ENCODE assay signal across 23 cellular contexts in the genomic region with DNA sequence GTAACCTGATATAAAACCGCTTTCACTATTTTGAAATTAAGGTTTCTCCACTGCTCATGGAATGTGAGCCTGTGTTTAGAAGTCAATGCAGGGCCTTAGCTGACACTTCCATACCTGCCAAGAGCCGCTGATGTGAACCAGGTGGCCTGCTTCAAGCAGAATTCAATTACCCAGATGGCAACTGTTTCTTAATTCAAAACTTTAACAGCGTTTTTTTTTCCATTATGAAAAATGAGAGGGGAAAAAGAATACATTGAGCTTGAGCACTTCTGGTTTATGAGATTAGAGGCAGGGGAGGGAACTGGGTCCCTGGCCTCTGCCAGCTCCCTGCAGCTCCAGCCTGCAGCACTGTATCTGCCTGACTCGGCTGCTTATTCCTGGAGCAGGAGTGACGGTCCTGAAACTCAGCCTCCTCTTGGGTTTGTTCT. TPM values are rescaled to one million over a fixed set of nuclear protein-coding genes. Genes with fewer than 3 reads are reported as not detected.
DNase-seq lines count a peak whose midpoint lies in the region; ATAC-seq, FAIRE-seq and TF ChIP-seq lines count a peak whose summit lies in the region.
"Had no signal": no experiment of that assay in that cellular context is flagged by ENCODE, and none has a peak within 500 bp of the region (broad histone marks: within the 10 kb centered on the region; RNA-seq: fewer than 3 reads in every experiment).

No MANE protein-coding gene starts in this region.

- intact Hi-C loops in HepG2 (cut with micrococcal nuclease; ENCODE audit: unreplicated experiment) (no loop called here), right lobe of liver (cut with DNase I) (loop anchor here (5.0 to 10.0 kb wide), 2 partner anchors 117 to 119 kb away; no protein-coding TSS in a partner anchor), left ventricle myocardium inferior (cut with micrococcal nuclease) (no loop called here), esophagus muscularis mucosa (cut with DNase I) (loop anchor here (2.0 to 5.0 kb wide), 2 partner anchors 52 to 119 kb away; no protein-coding TSS in a partner anchor)

- H3K4me3 Mint-ChIP-seq in osteocyte (ENCODE audit: unreplicated experiment) (no peak overlapping the region), HFFc6 (no peak overlapping the region)

- H3K36me3 Mint-ChIP-seq in osteocyte (ENCODE audit: unreplicated experiment) (no peaks in the 10 kb centered on the region), HFFc6 (ENCODE audit: low read depth) (no peaks in the 10 kb centered on the region)

- H2AFZ ChIP-seq in HepG2 (ENCODE audit: low read length): no peak overlapping the region

- H3K9ac ChIP-seq in HepG2 (ENCODE audit: insufficient read depth, low read depth, low read length): no peak overlapping the region

- peaks cover 32% of the 10 kb centered on the region for H3K27me3 Mint-ChIP-seq in osteocyte (ENCODE audit: unreplicated experiment)
- peaks cover 32% of the 10 kb centered on the region for H3K27me3 Mint-ChIP-seq in HFFc6 (ENCODE audit: insufficient read depth)

- H3K4me2 ChIP-seq in HepG2 (ENCODE audit: low read depth, low read length): no peak overlapping the region

- CTCF ChIA-PET in HepG2 (lab: Yijun Ruan, JAX; ENCODE audit: low intra/inter-chr PET ratio, low total read pairs): no interaction called here

- no peak for TF ChIP-seq CTCF in HepG2 (CRISPR knock-in tag; IDR thresholded peaks at IDR 0.05)
- no peak for TF ChIP-seq CTCF in right lobe of liver (IDR thresholded peaks at IDR 0.05)
- TF ChIP-seq CTCF in left ventricle myocardium inferior (IDR thresholded peaks at IDR 0.05; ENCODE audit: borderline replicate concordance): no peak
- TF ChIP-seq CTCF in esophagus muscularis mucosa (IDR thresholded peaks at IDR 0.05): no peak
- no peak for TF ChIP-seq CTCF in osteocyte (IDR thresholded peaks at IDR 0.05)
- TF ChIP-seq CTCF in HFFc6 (IDR thresholded peaks at IDR 0.05): no peak

- no peak overlapping the region for H3K27ac ChIP-seq in HepG2 (ENCODE audit: extremely low read length, insufficient read depth, low read length)
- H3K27ac ChIP-seq in right lobe of liver: no peak overlapping the region
- H3K27ac ChIP-seq in left ventricle myocardium inferior (replicated peaks): peak overlapping the region; percentile 25
- H3K27ac ChIP-seq in esophagus muscularis mucosa (replicated peaks in 1 of 4): no peak overlapping the region
- H3K27ac ChIP-seq: epithelial cell of prostate, foreskin keratinocyte, upper lobe of right lung had no signal

- H3K27me3 ChIP-seq in HepG2 (ENCODE audit: control insufficient read depth in 1 of 2, insufficient read depth in 2 of 2, low read length in 2 of 2) (peaks cover 2 to 14% of the 10 kb centered on the region in 2 experiments; a peak in 2 of 5 replicates), right lobe of liver (no peaks in the 10 kb centered on the region), left ventricle myocardium inferior (ENCODE audit: low read depth) (no peaks in the 10 kb centered on the region), esophagus muscularis mucosa (no peaks in the 10 kb centered on the region)
- H3K27me3 ChIP-seq: foreskin keratinocyte, upper lobe of right lung had no signal

- H4K20me1 ChIP-seq in HepG2 (ENCODE audit: insufficient read depth, low read length): no peaks in the 10 kb centered on the region

- H3K9me3 ChIP-seq in HepG2 (ENCODE audit: low read length) (no peaks in the 10 kb centered on the region), right lobe of liver (no peaks in the 10 kb centered on the region), left ventricle myocardium inferior (replicated peaks) (no peaks in the 10 kb centered on the region), esophagus muscularis mucosa (no peaks in the 10 kb centered on the region)
- H3K9me3 ChIP-seq: upper lobe of right lung had no signal

- no peak for FAIRE-seq in HepG2 (lab: Jason Lieb, UNC)
- FAIRE-seq: kidney had no signal

- TF ChIP-seq POLR2A in HepG2 (IDR thresholded peaks at IDR 0.05; ENCODE audit: insufficient read depth in 1 of 2, low read depth in 2 of 2, low read length in 2 of 2) (no peak), right lobe of liver (IDR thresholded peaks at IDR 0.05) (no peak), esophagus muscularis mucosa (IDR thresholded peaks at IDR 0.05; ENCODE audit: low read depth) (no peak)

- no TSS peak for BruUV-seq in HepG2 (replicated peaks; lab: Mats Ljungman, UMichigan)

- in situ Hi-C loops in HepG2 (cut with HindIII; ENCODE audit: extremely low pct_ligation_motif_present, low pct_unique_long_range_greater_than_20kb): no loop called here

- H3K4me3 ChIP-seq in HepG2 (replicated peaks in 1 of 3; ENCODE audit: insufficient read depth in 1 of 3, low read depth in 2 of 3, low read length in 3 of 3): no peak overlapping the region
- H3K4me3 ChIP-seq in right lobe of liver: no peak overlapping the region
- no peak overlapping the region for H3K4me3 ChIP-seq in left ventricle myocardium inferior
- no peak overlapping the region for H3K4me3 ChIP-seq in esophagus muscularis mucosa
- H3K4me3 ChIP-seq: upper lobe of right lung had no signal

- TF ChIP-seq RAD21 in HepG2 (CRISPR knock-in tag; IDR thresholded peaks at IDR 0.05): no peak

- no peak for DNase-seq in HepG2 (ENCODE audit: low spot score)
- DNase-seq in right lobe of liver: no peak
- no peak for DNase-seq in left ventricle myocardium inferior
- no peak for DNase-seq in esophagus muscularis mucosa (ENCODE audit: extremely low spot score)
- no peak for DNase-seq in osteocyte (ENCODE audit: extremely low spot score, unreplicated experiment)
- no peak for DNase-seq in NCI-H2081 treated with DMSO at 0.1 percent for 48 hours (lab: John Stamatoyannopoulos, UW)
- no peak for DNase-seq in HFFc6
- DNase-seq: activated CD4-positive, alpha-beta T cell treated with anti-CD3 and anti-CD28 coated beads for 1 hour; activated CD8-positive, alpha-beta memory T cell treated with anti-CD3 and anti-CD28 coated beads for 24 hours; activated naive CD4-positive, alpha-beta T cell treated with anti-CD3 and anti-CD28 coated beads, Interleukin-2, amount 50 U/mL, for 16 hours; activated T-cell treated with anti-CD3 and anti-CD28 coated beads, Interleukin-2, amount 50 U/mL, for 48 hours; aorta; cerebellar nuclear complex; foreskin keratinocyte; GOT3; kidney; mammary epithelial cell; NCI-H1092; NCI-H1930; NCI-H510A treated with DMSO at 0.1 percent for 48 hours; upper lobe of right lung had no signal

- H3K4me1 ChIP-seq in HepG2 (ENCODE audit: insufficient read depth, low read length) (peaks cover 40% of the 10 kb centered on the region), right lobe of liver (peaks cover 0 to 5% (median 0%) of the 10 kb centered on the region in 4 donors), left ventricle myocardium inferior (peaks cover 24% of the 10 kb centered on the region), esophagus muscularis mucosa (peaks cover 6 to 20% (median 15%) of the 10 kb centered on the region in 4 donors)
- H3K4me1 ChIP-seq: foreskin keratinocyte, upper lobe of right lung had no signal

- no peaks in the 10 kb centered on the region for H3K36me3 ChIP-seq in HepG2 (replicated peaks in 1 of 2; ENCODE audit: control insufficient read depth in 1 of 2, insufficient read depth in 2 of 2, low read length in 2 of 2)
- no peaks in the 10 kb centered on the region for H3K36me3 ChIP-seq in right lobe of liver
- no peaks in the 10 kb centered on the region for H3K36me3 ChIP-seq in left ventricle myocardium inferior
- no peaks in the 10 kb centered on the region for H3K36me3 ChIP-seq in esophagus muscularis mucosa
- H3K36me3 ChIP-seq: upper lobe of right lung had no signal

- ATAC-seq in HepG2 (peak; percentile 47; the same call in 1 of the 3 replicates), right lobe of liver (no peak), SK-N-SH treated with all-trans-retinoic acid at 6 μM for 48 hours (peak; percentile 97)
- ATAC-seq: foreskin keratinocyte, upper lobe of right lung had no signal

- POLR2A ChIA-PET in HepG2 (lab: Yijun Ruan, JAX): no interaction called here

- H3K9me3 Mint-ChIP-seq in osteocyte (ENCODE audit: unreplicated experiment) (no peaks in the 10 kb centered on the region), HFFc6 (no peaks in the 10 kb centered on the region)

- H3K27ac Mint-ChIP-seq in osteocyte (ENCODE audit: unreplicated experiment) (no peak overlapping the region), HFFc6 (no peak overlapping the region)

- 35% methylated on average over 5 of the region's 5 CpGs for WGBS in HepG2 (ENCODE audit: low lambda C conversion rate)
- 56% methylated on average over 4 of the region's 5 CpGs for WGBS in right lobe of liver (ENCODE audit: insufficient coverage, low coverage, low lambda C conversion rate, missing lambda C conversion rate)
- 32% methylated on average over 5 of the region's 5 CpGs for WGBS in esophagus muscularis mucosa

- no peaks in the 10 kb centered on the region for H3K79me2 ChIP-seq in HepG2 (ENCODE audit: insufficient read depth, low read length)

- TF ChIP-seq EP300 in HepG2 (IDR thresholded peaks at IDR 0.05; ENCODE audit: low read depth in 2 of 2, low read length in 2 of 2) (no peak), HepG2 (CRISPR knock-in tag; IDR thresholded peaks at IDR 0.05; ENCODE audit: borderline replicate concordance) (no peak), esophagus muscularis mucosa (IDR thresholded peaks at IDR 0.05) (no peak)

- H3K4me1 Mint-ChIP-seq in osteocyte (ENCODE audit: unreplicated experiment): peaks cover 25% of the 10 kb centered on the region
- peaks cover 5% of the 10 kb centered on the region for H3K4me1 Mint-ChIP-seq in HFFc6 (ENCODE audit: low read depth)

RNA-seq across cellular contexts. Expression of gene ATP1A1, which starts 7.7 kb away (rescaled TPM):
- total RNA-seq in HepG2 (2016; rRNA removed; fragmentation: Illumina TruSeq; extraction: Trizol) (210 and 280 TPM in 2 replicates), right lobe of liver (100 to 1,000 TPM in 5 of 6 experiments, 10 to 100 TPM in 1; 83.6 to 153 (median 121) TPM), left ventricle myocardium inferior (230 TPM), esophagus muscularis mucosa (100 to 1,000 TPM in 3 of 4 donors, 10 to 100 TPM in 1; 90.1 to 196 (median 157) TPM), osteocyte (213 TPM in 2 replicates)
- total RNA-seq in HepG2 (2016; cell fraction: cytosol; rRNA removed; fragmentation: Illumina TruSeq; extraction: Trizol; ENCODE audit: low read depth): 60.3 and 83.4 TPM in 2 replicates
- total RNA-seq in HepG2 (2016; cell fraction: insoluble cytoplasmic fraction; rRNA removed; fragmentation: Illumina TruSeq; extraction: Trizol): 183 and 291 TPM in 2 replicates
- 133 and 176 TPM in 2 replicates for total RNA-seq in HepG2 (2016; cell fraction: membrane; rRNA removed; fragmentation: Illumina TruSeq; extraction: Trizol)
- 383 and 432 TPM in 2 replicates for total RNA-seq in HepG2 (2016; cell fraction: nucleus; rRNA removed; fragmentation: Illumina TruSeq; extraction: Trizol)
- 627 and 705 TPM in 2 replicates for polyA plus RNA-seq in HepG2 (2011; rRNA removed)
- 735 and 774 TPM in 2 replicates for polyA plus RNA-seq in HepG2 (2011; cell fraction: cytosol; rRNA removed)
- 313 and 327 TPM in 2 replicates for polyA plus RNA-seq in HepG2 (2011; cell fraction: nucleus; rRNA removed)
- polyA plus RNA-seq in HepG2 (2012): 467 and 657 TPM in 2 replicates
- 69.6 and 84.9 TPM in 2 replicates for polyA plus RNA-seq in HepG2 (2016; cell fraction: cytosol; fragmentation: Illumina TruSeq; extraction: Trizol; ENCODE audit: low read depth)
- polyA plus RNA-seq in HepG2 (2016; cell fraction: insoluble cytoplasmic fraction; fragmentation: Illumina TruSeq; extraction: Trizol; ENCODE audit: low read depth): 219 and 228 TPM in 2 replicates
- 106 and 149 TPM in 2 replicates for polyA plus RNA-seq in HepG2 (2016; cell fraction: membrane; fragmentation: Illumina TruSeq; extraction: Trizol; ENCODE audit: low read depth)
- 515 and 526 TPM in 2 replicates for polyA plus RNA-seq in HepG2 (2016; cell fraction: nucleus; fragmentation: Illumina TruSeq; extraction: Trizol; ENCODE audit: insufficient read depth, low read depth)
- 367 and 928 TPM in 2 replicates for polyA minus RNA-seq in HepG2 (2011; rRNA and poly(A)+ RNA removed; ENCODE audit: low replicate concordance)
- 438 and 487 TPM in 2 replicates for polyA minus RNA-seq in HepG2 (2011; cell fraction: cytosol; rRNA and poly(A)+ RNA removed)
- polyA minus RNA-seq in HepG2 (2011; cell fraction: nucleus; rRNA and poly(A)+ RNA removed): 356 and 442 TPM in 2 replicates
- 100 to 1,000 TPM; 192 to 244 (median 222) TPM for total RNA-seq in HFFc6 (2021; fragmentation: NEBNext Ultra II Directional; extraction: Animal tissue kit (Norgen Biotek cat#: 25700))

Comparison
In these comparisons a context has a peak if more than half of its experiments do, and no peak if none do; other contexts are left out.
1. ATAC-seq: peak in HepG2 (single experiment) and SK-N-SH treated with all-trans-retinoic acid at 6 μM for 48 hours (single experiment); none in right lobe of liver (0 of 4).
2. intact Hi-C loops: an anchor here in right lobe of liver (5.0 to 10.0 kb wide) and esophagus muscularis mucosa (2.0 to 5.0 kb wide); none called in HepG2 and left ventricle myocardium inferior.
3. Of the 2 proteins assayed by ChIP-seq in both HepG2 and SK-N-SH treated with all-trans-retinoic acid at 6 μM for 48 hours: peak only in HepG2: none; only in SK-N-SH treated with all-trans-retinoic acid at 6 μM for 48 hours: PATZ1; in both: none; in neither: 1.